ENCODE assay signal across 24 cellular contexts in genomic region chr18:37709740-37710139, GRCh38.
DNase-seq lines count a peak whose midpoint lies in the region; ATAC-seq and TF ChIP-seq lines count a peak whose summit lies in the region.
"Had no signal": no experiment of that assay in that cellular context is flagged by ENCODE, and none has a peak within 500 bp of the region (broad histone marks: within the 10 kb centered on the region; RNA-seq: fewer than 3 reads in every experiment).

No MANE protein-coding gene starts in this region.

- no peak overlapping the region for H3K4me2 ChIP-seq in neural progenitor cell
- H3K4me2 ChIP-seq: A549, BLaER1 had no signal

- no peak for TF ChIP-seq CTCF in WTC11 (IDR thresholded peaks at IDR 0.05)
- no peak for TF ChIP-seq CTCF in neural progenitor cell (IDR thresholded peaks at IDR 0.05)

- H3K9me3 ChIP-seq in iPS-18c (ENCODE audit: control insufficient read depth, insufficient read depth, low read length) = peaks cover 2% of the 10 kb centered on the region
- no peaks in the 10 kb centered on the region for H3K9me3 ChIP-seq in neural progenitor cell (ENCODE audit: low read depth)
- H3K9me3 ChIP-seq: A549, BE2C, BLaER1 had no signal

- peaks cover 3% of the 10 kb centered on the region; the same call in 1 of the 2 replicates for H3K27me3 Mint-ChIP-seq in WTC11 (ENCODE audit: low read depth)
- peaks cover 4% of the 10 kb centered on the region for H3K27me3 Mint-ChIP-seq in neural progenitor cell (ENCODE audit: insufficient read depth, low read depth)
- H3K27me3 Mint-ChIP-seq: CD4-positive, alpha-beta memory T cell; CD4-positive, CD25-positive, alpha-beta regulatory T cell had no signal

- H4K20me1 ChIP-seq in neural progenitor cell (ENCODE audit: low read depth) = no peaks in the 10 kb centered on the region
- H4K20me1 ChIP-seq: BLaER1 had no signal

- ATAC-seq in WTC11 (peak; percentile 65; the same call in 1 of the 2 replicates), HG03159 (IDR thresholded peaks at IDR 0.05; ENCODE audit: unreplicated experiment) (no peak)
- ATAC-seq: A549 had no signal

- H3K79me2 ChIP-seq in neural progenitor cell (ENCODE audit: low read depth) = no peaks in the 10 kb centered on the region

- H3K27ac ChIP-seq in neural progenitor cell = no peak overlapping the region
- H3K27ac ChIP-seq: 22Rv1, A549, BLaER1 had no signal

- H2AFZ ChIP-seq in neural progenitor cell (replicated peaks) = peak overlapping the region; percentile 24

- no peak overlapping the region for H3K4me3 Mint-ChIP-seq in WTC11
- no peak overlapping the region for H3K4me3 Mint-ChIP-seq in neural progenitor cell
- H3K4me3 Mint-ChIP-seq: CD14-positive monocyte; CD4-positive, alpha-beta memory T cell; CD4-positive, CD25-positive, alpha-beta regulatory T cell; CD8-positive, alpha-beta memory T cell had no signal

- H3K9me3 Mint-ChIP-seq in WTC11 = no peaks in the 10 kb centered on the region; the same call in 1 of the 2 replicates
- no peaks in the 10 kb centered on the region for H3K9me3 Mint-ChIP-seq in neural progenitor cell

- POLR2A ChIA-PET in WTC11 (lab: Charles Lee) = no interaction called here

- H3K36me3 ChIP-seq in neural progenitor cell = no peaks in the 10 kb centered on the region
- H3K36me3 ChIP-seq: BE2C, BLaER1 had no signal

- H3K4me3 ChIP-seq in iPS-18c (ENCODE audit: insufficient read depth, low read depth, low read length) (0 out of 2 replicates have a peak overlapping the region, but pooled peaks have one; percentile 3), neural progenitor cell (no peak overlapping the region)
- H3K4me3 ChIP-seq: A549, BLaER1 had no signal

- peaks cover 9% of the 10 kb centered on the region for H3K4me1 Mint-ChIP-seq in WTC11
- H3K4me1 Mint-ChIP-seq in neural progenitor cell = peaks cover 8% of the 10 kb centered on the region
- H3K4me1 Mint-ChIP-seq: CD14-positive monocyte; CD4-positive, alpha-beta memory T cell; CD4-positive, CD25-positive, alpha-beta regulatory T cell; CD8-positive, alpha-beta memory T cell had no signal

- CTCF ChIA-PET in WTC11 (lab: Charles Lee) = no interaction called here

- no peaks in the 10 kb centered on the region for H3F3A ChIP-seq in neural progenitor cell (ENCODE audit: low read depth)

- no peaks in the 10 kb centered on the region for H3K36me3 Mint-ChIP-seq in WTC11
- no peaks in the 10 kb centered on the region for H3K36me3 Mint-ChIP-seq in neural progenitor cell
- H3K36me3 Mint-ChIP-seq: CD14-positive monocyte; CD4-positive, alpha-beta memory T cell; CD4-positive, CD25-positive, alpha-beta regulatory T cell; CD8-positive, alpha-beta memory T cell had no signal

- no peak overlapping the region for H3K27ac Mint-ChIP-seq in WTC11
- H3K27ac Mint-ChIP-seq in neural progenitor cell = no peak overlapping the region
- H3K27ac Mint-ChIP-seq: CD14-positive monocyte; CD4-positive, alpha-beta memory T cell; CD4-positive, CD25-positive, alpha-beta regulatory T cell; CD8-positive, alpha-beta memory T cell had no signal

- H3K9ac ChIP-seq in neural progenitor cell = no peak overlapping the region
- H3K9ac ChIP-seq: BLaER1 had no signal

- peak; percentile 29 for DNase-seq in ELF-1 (ENCODE audit: low read depth, low spot score)
- DNase-seq in WTC11 (ENCODE audit: low spot score) = peak; percentile 11
- DNase-seq in neural progenitor cell (ENCODE audit: low spot score) = no peak
- DNase-seq in NCI-H774 (lab: John Stamatoyannopoulos, UW) = no peak
- DNase-seq in NCI-H2227 treated with DMSO at 0.1 percent for 48 hours (lab: John Stamatoyannopoulos, UW) = no peak
- DNase-seq: BE2C; C1 segment of cervical spinal cord; CD4-positive, alpha-beta memory T cell; CD4-positive, CD25-positive, alpha-beta regulatory T cell; CD8-positive, alpha-beta memory T cell; COR-L47; DMS 273 treated with DMSO at 0.1 percent for 48 hours; DMS153; DMS53; DMS79; DND-41; EL; GF-D8 had no signal

- no peaks in the 10 kb centered on the region for H3K4me1 ChIP-seq in neural progenitor cell
- H3K4me1 ChIP-seq: A549, BE2C had no signal

- H3K27me3 ChIP-seq in neural progenitor cell = no peaks in the 10 kb centered on the region
- H3K27me3 ChIP-seq: BE2C, BLaER1 had no signal

TF ChIP-seq in WTC11, 78 proteins besides CTCF, POLR2A, EP300 and RAD21:
- TF ChIP-seq MAX (CRISPR knock-in tag; IDR thresholded peaks at IDR 0.05) = no peak
- no peak for TF ChIP-seq IRF2 (CRISPR knock-in tag; IDR thresholded peaks at IDR 0.05; ENCODE audit: borderline replicate concordance, low read depth)
- TF ChIP-seq ETV6 (CRISPR knock-in tag; IDR thresholded peaks at IDR 0.05) = no peak
- TF ChIP-seq HMGXB4 (CRISPR knock-in tag; IDR thresholded peaks at IDR 0.05) = no peak
- TF ChIP-seq SP1 (CRISPR knock-in tag; conservative IDR thresholded peaks at IDR 0.05) = no peak
- no peak for TF ChIP-seq GABPB1 (CRISPR knock-in tag; IDR thresholded peaks at IDR 0.05)
- no peak for TF ChIP-seq STAT6 (CRISPR knock-in tag; conservative IDR thresholded peaks at IDR 0.05; ENCODE audit: low read depth)
- no peak for TF ChIP-seq ERG (CRISPR knock-in tag; IDR thresholded peaks at IDR 0.05)
- TF ChIP-seq ZNF423 (CRISPR knock-in tag; IDR thresholded peaks at IDR 0.05) = no peak
- TF ChIP-seq ZBTB43 (CRISPR knock-in tag; IDR thresholded peaks at IDR 0.05) = no peak

Comparison
In these comparisons a context has a peak if more than half of its experiments do, and no peak if none do; other contexts are left out.
1. DNase-seq: peak in ELF-1 (single experiment) and WTC11 (single experiment); none in neural progenitor cell (single experiment), NCI-H774 (single experiment) and NCI-H2227 treated with DMSO at 0.1 percent for 48 hours (single experiment).